Comparison of ENCODE assay signal across 2 cellular contexts in genomic region chr13:45527699-45528462, GRCh38.
A peak's percentile ranks its signal among the peaks of the same experiment; 100 is the strongest.
TF ChIP-seq lines count a peak whose summit lies in the region.

No MANE protein-coding gene starts in this region.

TF ChIP-seq in A549, 52 proteins besides CTCF, POLR2A, EP300 and RAD21 (continued from another document):
- TF ChIP-seq HMGXB4 (CRISPR knock-in tag; IDR thresholded peaks at IDR 0.05; ENCODE audit: borderline replicate concordance), result 0 out of 2 replicates have a peak, but pooled peaks have one; percentile 52
- no peak for TF ChIP-seq POLR2AphosphoS2 (conservative IDR thresholded peaks at IDR 0.05; ENCODE audit: low read length)
- 0 out of 4 replicates have a peak, but pooled peaks of 1 of the 2 experiments have one; percentile 12 for TF ChIP-seq CEBPB (IDR thresholded peaks at IDR 0.05)
- TF ChIP-seq EHF (CRISPR knock-in tag; IDR thresholded peaks at IDR 0.05), result peak; percentile 99
- no peak for TF ChIP-seq ZC3H11A (IDR thresholded peaks at IDR 0.05)
- no peak for TF ChIP-seq FOSL2 (IDR thresholded peaks at IDR 0.05)
- peak; percentile 46 for TF ChIP-seq FOSL2 (CRISPR knock-in tag; IDR thresholded peaks at IDR 0.05)
- TF ChIP-seq ATOH8 (CRISPR knock-in tag; IDR thresholded peaks at IDR 0.05; ENCODE audit: low read depth), result peak; percentile 95
- TF ChIP-seq RARB (CRISPR knock-in tag; IDR thresholded peaks at IDR 0.05), result peak; percentile 72; the same call in 1 of the 2 replicates
- peak; percentile 93 for TF ChIP-seq HOXB13 (CRISPR knock-in tag; IDR thresholded peaks at IDR 0.05; ENCODE audit: low read depth)
- TF ChIP-seq BHLHE40 (IDR thresholded peaks at IDR 0.05; ENCODE audit: low read depth, low read length), result no peak
- TF ChIP-seq FOSB (CRISPR knock-in tag; IDR thresholded peaks at IDR 0.05), result peak; percentile 90; the same call in 1 of the 2 replicates
- peak; percentile 59; the same call in 1 of the 2 replicates for TF ChIP-seq NPAS2 (CRISPR knock-in tag; IDR thresholded peaks at IDR 0.05; ENCODE audit: borderline replicate concordance)
- TF ChIP-seq SMC3 (IDR thresholded peaks at IDR 0.05), result no peak
- TF ChIP-seq HOXB5 (CRISPR knock-in tag; IDR thresholded peaks at IDR 0.05), result peak; percentile 99
- peak; percentile 99 for TF ChIP-seq HEYL (CRISPR knock-in tag; IDR thresholded peaks at IDR 0.05)
- peak; percentile 100 for TF ChIP-seq ZSCAN20 (CRISPR knock-in tag; IDR thresholded peaks at IDR 0.05)
- TF ChIP-seq MAX (IDR thresholded peaks at IDR 0.05), result no peak
- TF ChIP-seq ZNF302 (CRISPR knock-in tag; IDR thresholded peaks at IDR 0.05), result peak; percentile 99
- peak; percentile 98 for TF ChIP-seq FOXS1 (CRISPR knock-in tag; IDR thresholded peaks at IDR 0.05)

TF ChIP-seq in IMR-90, 13 proteins besides CTCF, POLR2A, EP300 and RAD21 (continued from another document):
- TF ChIP-seq SMC3 (IDR thresholded peaks at IDR 0.05; ENCODE audit: low read depth, low read length) (no peak), MAFK (IDR thresholded peaks at IDR 0.05; ENCODE audit: low read depth, low read length) (no peak)
